ENCODE assay signal across 22 cellular contexts in the genomic region with DNA sequence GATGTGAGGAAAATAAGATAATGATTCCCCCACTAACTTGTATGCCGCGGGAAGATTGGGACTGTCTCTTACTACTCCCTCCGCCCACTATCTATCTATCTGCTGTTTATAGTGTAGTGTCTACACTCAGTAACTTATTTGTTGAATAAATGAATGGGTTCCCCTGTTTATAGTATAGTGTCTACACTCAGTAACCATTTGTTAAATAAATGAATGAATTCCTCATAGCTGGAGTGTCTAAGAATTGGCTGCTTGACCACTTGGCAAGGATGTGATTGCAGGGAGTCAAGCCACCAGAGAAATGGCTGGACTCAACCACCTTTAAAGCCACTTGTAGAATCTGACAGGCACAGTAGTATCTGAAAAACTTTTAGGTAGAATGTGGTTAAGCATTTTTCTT.
"Had no signal": no experiment of that assay in that cellular context is flagged by ENCODE, and none has a peak within 500 bp of the region (broad histone marks: within the 10 kb centered on the region; RNA-seq: fewer than 3 reads in every experiment).

No MANE protein-coding gene starts in this region.

- H3K9me3 ChIP-seq: ascending aorta had no signal

- H3K4me2 ChIP-seq: PC-9 had no signal

- DNase-seq: activated CD4-positive, alpha-beta T cell treated with anti-CD3 and anti-CD28 coated beads for 48 hours; activated CD4-positive, alpha-beta T cell treated with anti-CD3 and anti-CD28 coated beads, Interleukin-2, amount 50 U/mL, for 4 hours; activated CD4-positive, CD25-positive, alpha-beta regulatory T cell treated with anti-CD3 and anti-CD28 coated beads, Interleukin-2, amount 50 U/mL, for 72 hours; activated CD8-positive, alpha-beta memory T cell treated with anti-CD3 and anti-CD28 coated beads, Interleukin-2, amount 10 ng/mL, durations not matched to agents 7 days and 5 days; activated effector memory CD4-positive, alpha-beta T cell treated with Interleukin-2 at 50 U/mL for 16 hours; activated naive CD4-positive, alpha-beta T cell treated with Interleukin-2 at 50 U/mL for 16 hours; activated naive CD8-positive, alpha-beta T cell treated with anti-CD3 and anti-CD28 coated beads, Interleukin-2, amount 50 U/mL, for 24 hours; activated T-cell treated with anti-CD3 and anti-CD28 coated beads, Interleukin-2, amount 50 U/mL, for 24 hours; amniotic stem cell; cerebellar nuclear complex; Karpas-422; NCI-H1105 treated with DMSO at 0.1 percent for 48 hours; NCI-H1436 treated with DMSO at 0.1 percent for 48 hours; NCI-H187; NCI-H2081; NCI-H510A treated with DMSO at 0.1 percent for 48 hours; NCI-H69; PC-9; SHP77 treated with DMSO at 0.1 percent for 48 hours had no signal

- H2AFZ ChIP-seq: PC-9 had no signal

- H3K36me3 ChIP-seq: ascending aorta had no signal

- H3K27me3 ChIP-seq: ascending aorta had no signal

- H3K27ac ChIP-seq: ascending aorta, PC-9 had no signal

- ATAC-seq: activated CD8-positive, alpha-beta memory T cell treated with anti-CD3 and anti-CD28 coated beads, Interleukin-2, amount 10 ng/mL, durations not matched to agents 7 days and 5 days; activated naive CD4-positive, alpha-beta T cell treated with anti-CD3 and anti-CD28 coated beads, Interleukin-2, amount 50 U/mL, for 72 hours; activated naive CD8-positive, alpha-beta T cell treated with anti-CD3 and anti-CD28 coated beads, Interleukin-2, amount 50 U/mL, for 24 hours; WTC11 had no signal

- H3K4me3 ChIP-seq: ascending aorta, PC-9 had no signal
